17 cellular contexts compared by ENCODE assay signal in the genomic region with DNA sequence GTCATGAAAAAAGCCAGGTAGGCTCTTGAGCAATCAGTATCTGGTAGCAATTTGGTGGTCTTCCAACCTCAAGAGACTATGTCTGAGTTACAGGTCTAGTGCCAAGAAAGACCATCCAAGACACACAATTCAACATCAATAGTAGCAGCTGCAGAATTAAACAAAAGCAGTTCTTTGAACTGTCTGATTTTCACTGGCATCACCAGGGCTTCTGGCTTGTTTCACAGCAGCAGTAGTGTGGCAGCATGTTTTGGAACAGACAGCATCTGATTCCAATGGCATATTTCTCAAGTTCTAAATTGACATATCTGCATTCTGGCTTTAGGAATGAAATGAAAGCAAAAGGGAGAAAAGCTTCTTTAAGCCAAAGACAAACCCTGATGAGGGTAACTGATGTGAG.
"Had no signal": no experiment of that assay in that cellular context is flagged by ENCODE, and none has a peak within 500 bp of the region (broad histone marks: within the 10 kb centered on the region; RNA-seq: fewer than 3 reads in every experiment).

No MANE protein-coding gene starts in this region.

- H3K4me1 ChIP-seq: adrenal gland, parathyroid adenoma, tibial artery, uterus had no signal

- H3K36me3 ChIP-seq: adrenal gland, cardiac muscle cell, tibial artery, uterus had no signal

- H2AFZ ChIP-seq: parathyroid adenoma had no signal

- H3K27ac ChIP-seq: adrenal gland, cardiac muscle cell, epithelial cell of prostate, parathyroid adenoma, tibial artery, uterus had no signal

- H3K4me1 Mint-ChIP-seq: activated CD4-positive, alpha-beta T cell treated with anti-CD3 and anti-CD28 coated beads for 36 hours; activated CD8-positive, alpha-beta memory T cell treated with anti-CD3 and anti-CD28 coated beads, Interleukin-2, amount 10 ng/mL, durations not matched to agents 7 days and 5 days; neural crest cell; stimulated activated naive B cell treated with anti-CD40 and anti-IgM and Interleukin-4, amounts not matched to agents 10 μg/mL and 1 μg/mL and 100 μg/mL, for 72 hours; T-helper 17 cell had no signal

- H3K27ac Mint-ChIP-seq: activated CD4-positive, alpha-beta memory T cell treated with anti-CD3 and anti-CD28 coated beads for 36 hours; activated CD4-positive, alpha-beta T cell treated with anti-CD3 and anti-CD28 coated beads for 36 hours; activated CD8-positive, alpha-beta memory T cell treated with anti-CD3 and anti-CD28 coated beads, Interleukin-2, amount 10 ng/mL, durations not matched to agents 7 days and 5 days; activated T-helper 2 cell treated with anti-CD3 and anti-CD28 coated beads, Interferon-gamma antibody, Interleukin-2, Interleukin-4, amounts not matched to agents 10 μg/mL and 5 μg/mL and 100 μg/mL, durations not matched to agents 14 hours and 24 hours and 36 hours; stimulated activated naive B cell treated with anti-CD40 and anti-IgM and Interleukin-4, amounts not matched to agents 10 μg/mL and 1 μg/mL and 100 μg/mL, for 72 hours; T-helper 17 cell had no signal

- ATAC-seq: activated CD4-positive, alpha-beta T cell treated with anti-CD3 and anti-CD28 coated beads for 36 hours; activated CD8-positive, alpha-beta memory T cell treated with anti-CD3 and anti-CD28 coated beads, Interleukin-2, amount 10 ng/mL, durations not matched to agents 7 days and 5 days; stimulated activated naive B cell treated with anti-CD40 and anti-IgM and Interleukin-4, amounts not matched to agents 10 μg/mL and 1 μg/mL and 100 μg/mL, for 72 hours; T-helper 17 cell had no signal

- H3K27me3 ChIP-seq: adrenal gland, cardiac muscle cell, tibial artery, uterus had no signal

- H3K4me3 ChIP-seq: adrenal gland, cardiac muscle cell, tibial artery, uterus had no signal

- DNase-seq: activated CD4-positive, alpha-beta memory T cell treated with anti-CD3 and anti-CD28 coated beads for 36 hours; activated CD4-positive, alpha-beta T cell treated with anti-CD3 and anti-CD28 coated beads for 36 hours; activated CD8-positive, alpha-beta memory T cell treated with anti-CD3 and anti-CD28 coated beads, Interleukin-2, amount 10 ng/mL, durations not matched to agents 7 days and 5 days; activated naive CD4-positive, alpha-beta T cell treated with anti-CD3 and anti-CD28 coated beads, Interleukin-2, amount 50 U/mL, for 16 hours; activated T-cell treated with anti-CD3 and anti-CD28 coated beads, Interleukin-2, amount 50 U/mL, for 1 hour; adrenal gland; stimulated activated CD4-positive, alpha-beta T cell treated with anti-CD3 and anti-CD28 coated beads, Interleukin-15, amount 100 ng/mL, for 24 hours; stimulated activated CD4-positive, alpha-beta T cell treated with anti-CD3 and anti-CD28 coated beads, Interleukin-4, amount 100 ng/mL, for 1 hour; stimulated activated naive B cell treated with anti-CD40 and anti-IgM and Interleukin-4, amounts not matched to agents 10 μg/mL and 1 μg/mL and 100 μg/mL, for 72 hours; T-helper 17 cell; tibial artery; uterus had no signal

- H3K9ac ChIP-seq: parathyroid adenoma had no signal

- H3K9me3 ChIP-seq: adrenal gland, tibial artery, uterus had no signal

- H3K79me2 ChIP-seq: parathyroid adenoma had no signal

- H3K4me3 Mint-ChIP-seq: activated CD4-positive, alpha-beta memory T cell treated with anti-CD3 and anti-CD28 coated beads for 36 hours; activated CD4-positive, alpha-beta T cell treated with anti-CD3 and anti-CD28 coated beads for 36 hours; activated CD8-positive, alpha-beta memory T cell treated with anti-CD3 and anti-CD28 coated beads, Interleukin-2, amount 10 ng/mL, durations not matched to agents 7 days and 5 days; neural crest cell; stimulated activated naive B cell treated with anti-CD40 and anti-IgM and Interleukin-4, amounts not matched to agents 10 μg/mL and 1 μg/mL and 100 μg/mL, for 72 hours; T-helper 17 cell had no signal

- H3K27me3 Mint-ChIP-seq: activated CD4-positive, alpha-beta memory T cell treated with anti-CD3 and anti-CD28 coated beads for 36 hours; activated CD4-positive, alpha-beta T cell treated with anti-CD3 and anti-CD28 coated beads for 36 hours; activated CD8-positive, alpha-beta memory T cell treated with anti-CD3 and anti-CD28 coated beads, Interleukin-2, amount 10 ng/mL, durations not matched to agents 7 days and 5 days; stimulated activated naive B cell treated with anti-CD40 and anti-IgM and Interleukin-4, amounts not matched to agents 10 μg/mL and 1 μg/mL and 100 μg/mL, for 72 hours; T-helper 17 cell had no signal

- H3K36me3 Mint-ChIP-seq: activated CD4-positive, alpha-beta memory T cell treated with anti-CD3 and anti-CD28 coated beads for 36 hours; activated CD8-positive, alpha-beta memory T cell treated with anti-CD3 and anti-CD28 coated beads, Interleukin-2, amount 10 ng/mL, durations not matched to agents 7 days and 5 days; stimulated activated naive B cell treated with anti-CD40 and anti-IgM and Interleukin-4, amounts not matched to agents 10 μg/mL and 1 μg/mL and 100 μg/mL, for 72 hours had no signal
